ENCODE assay signal across 28 cellular contexts in the genomic region with DNA sequence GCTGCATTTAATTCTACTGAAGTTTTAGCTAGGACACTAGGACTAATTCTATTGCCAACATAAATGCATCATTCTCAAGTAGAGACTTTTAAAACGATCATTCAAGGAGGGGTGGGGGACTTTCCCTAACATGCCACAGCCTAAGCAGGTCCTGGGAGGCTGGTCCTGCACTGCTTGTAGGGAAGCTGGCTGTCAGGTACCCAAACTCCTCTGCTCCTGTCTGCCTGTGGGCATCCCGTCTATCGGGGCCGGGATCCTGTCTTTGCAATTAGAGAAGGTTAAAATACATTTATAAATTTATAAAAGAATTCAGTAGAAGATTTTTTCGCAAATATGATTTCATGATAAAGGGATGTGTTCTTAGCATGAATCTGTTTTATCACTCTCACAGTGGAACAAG.
"Had no signal": no experiment of that assay in that cellular context is flagged by ENCODE, and none has a peak within 500 bp of the region (broad histone marks: within the 10 kb centered on the region; RNA-seq: fewer than 3 reads in every experiment).

No MANE protein-coding gene starts in this region.

- H3K4me1 Mint-ChIP-seq: stimulated activated memory B cell treated with anti-CD40 and anti-IgM and Interleukin-4, amounts not matched to agents 10 μg/mL and 1 μg/mL and 100 μg/mL, for 72 hours had no signal

- DNase-seq: colonic mucosa; effector CD8-positive, alpha-beta T cell; endodermal cell; foreskin fibroblast; gastrocnemius medialis; head of caudate nucleus; left cardiac atrium; left lung; mesenchymal stem cell; midbrain; naive thymus-derived CD4-positive, alpha-beta T cell; occipital lobe; ovary; psoas muscle; right cardiac atrium; sigmoid colon; stimulated activated CD4-positive, alpha-beta T cell treated with anti-CD3 and anti-CD28 coated beads, Interleukin-2, amount 100 ng/mL, for 24 hours; stimulated activated CD4-positive, alpha-beta T cell treated with anti-CD3 and anti-CD28 coated beads, Interleukin-4, amount 100 ng/mL, for 4 hours; stimulated activated naive CD8-positive, alpha-beta T cell treated with anti-CD3 and anti-CD28 coated beads, Interleukin-15, Interleukin-2, amounts not matched to agents 100 U/mL and 50 U/mL, for 24 hours; upper lobe of left lung; uterus had no signal

- H3K27ac ChIP-seq: colonic mucosa, epithelial cell of prostate, gastrocnemius medialis, hepatocyte, left lung, ovary, psoas muscle, sigmoid colon, thoracic aorta, upper lobe of left lung, uterus had no signal

- H3K4me3 Mint-ChIP-seq: dendritic cell treated with granulocyte-macrophage colony-stimulating factor and Interleukin-4, amounts not matched to agents 40 ng/mL and 50 ng/mL, for 4 days; endodermal cell; naive thymus-derived CD4-positive, alpha-beta T cell; stimulated activated memory B cell treated with anti-CD40 and anti-IgM and Interleukin-4, amounts not matched to agents 10 μg/mL and 1 μg/mL and 100 μg/mL, for 72 hours had no signal

- H3K27me3 ChIP-seq: colonic mucosa, gastrocnemius medialis, hepatocyte, left lung, ovary, sigmoid colon, tibial nerve, upper lobe of left lung, uterus had no signal

- H3K36me3 ChIP-seq: colonic mucosa, ovary, thoracic aorta, uterus had no signal

- H3K9me3 ChIP-seq: colonic mucosa, gastrocnemius medialis, left lung, ovary, psoas muscle, sigmoid colon, thoracic aorta, tibial nerve, upper lobe of left lung, uterus had no signal

- H3K9me3 Mint-ChIP-seq: dendritic cell treated with granulocyte-macrophage colony-stimulating factor and Interleukin-4, amounts not matched to agents 40 ng/mL and 50 ng/mL, for 4 days; endodermal cell; stimulated activated memory B cell treated with anti-CD40 and anti-IgM and Interleukin-4, amounts not matched to agents 10 μg/mL and 1 μg/mL and 100 μg/mL, for 72 hours had no signal

- H3K4me1 ChIP-seq: colonic mucosa, gastrocnemius medialis, psoas muscle, sigmoid colon, uterus had no signal

- H3K4me3 ChIP-seq: colonic mucosa, gastrocnemius medialis, hepatocyte, left lung, ovary, psoas muscle, sigmoid colon, thoracic aorta, tibial nerve, upper lobe of left lung, uterus had no signal

- H3K4me2 ChIP-seq: hepatocyte had no signal

- H3K79me2 ChIP-seq: hepatocyte had no signal

- ATAC-seq: esophagus mucosa; gastrocnemius medialis; left cardiac atrium; left lung; naive thymus-derived CD4-positive, alpha-beta T cell; psoas muscle; right cardiac atrium; stimulated activated memory B cell treated with anti-CD40 and anti-IgM and Interleukin-4, amounts not matched to agents 10 μg/mL and 1 μg/mL and 100 μg/mL, for 72 hours; stimulated activated naive CD8-positive, alpha-beta T cell treated with anti-CD3 and anti-CD28 coated beads, Interleukin-15, Interleukin-2, amounts not matched to agents 100 U/mL and 50 U/mL, for 24 hours had no signal

- H2AFZ ChIP-seq: hepatocyte had no signal

- H3K27ac Mint-ChIP-seq: dendritic cell treated with granulocyte-macrophage colony-stimulating factor and Interleukin-4, amounts not matched to agents 40 ng/mL and 50 ng/mL, for 4 days; endodermal cell; stimulated activated memory B cell treated with anti-CD40 and anti-IgM and Interleukin-4, amounts not matched to agents 10 μg/mL and 1 μg/mL and 100 μg/mL, for 72 hours had no signal
